In the genomic region with DNA sequence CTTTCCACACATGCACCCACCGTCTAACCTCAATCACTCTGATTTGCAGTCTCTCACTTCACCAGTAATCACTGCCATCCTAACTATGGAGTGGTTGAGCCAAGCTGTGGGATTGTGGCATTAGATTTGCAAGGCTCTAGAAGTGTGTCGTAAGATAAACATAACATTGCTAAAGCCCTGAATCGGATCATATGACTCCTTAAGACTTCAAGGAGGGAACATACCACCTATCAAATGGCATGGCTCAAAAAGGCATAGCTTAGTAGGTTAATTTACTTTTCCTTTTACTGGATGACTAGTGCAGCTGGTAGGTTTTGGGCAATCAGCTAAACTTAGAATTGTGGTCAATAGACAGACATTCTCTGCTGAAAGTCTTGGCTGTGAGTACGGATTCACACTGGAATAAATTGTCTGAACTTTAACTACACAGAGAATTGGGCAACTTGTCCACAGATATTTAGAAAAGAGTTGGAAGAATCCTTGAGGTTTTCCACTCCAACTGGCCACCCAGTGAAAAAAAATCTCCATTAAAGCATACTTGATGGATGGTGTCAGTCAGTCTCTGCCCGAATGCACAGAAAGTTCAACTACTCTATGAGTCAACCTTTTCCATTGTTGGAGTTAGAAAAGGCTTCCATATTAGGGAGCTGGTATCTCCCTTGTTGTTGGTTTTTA, we compare ENCODE assay signal across 9 cellular contexts.
DNase-seq lines count a peak whose midpoint lies in the region; ATAC-seq and TF ChIP-seq lines count a peak whose summit lies in the region.
"Had no signal": no experiment of that assay in that cellular context is flagged by ENCODE, and none has a peak within 500 bp of the region (broad histone marks: within the 10 kb centered on the region; RNA-seq: fewer than 3 reads in every experiment).

No MANE protein-coding gene starts in this region.

- CTCF ChIA-PET in activated CD8-positive, alpha-beta T cell treated with anti-CD3 and anti-CD28 coated beads for 36 hours (lab: Charles Lee), result interaction anchor here (1.6 kb wide), 1 partner anchor 11 kb away, joined by 5 read pairs; no protein-coding TSS in a partner anchor

- H3K36me3 Mint-ChIP-seq in stimulated activated naive CD8-positive, alpha-beta T cell treated with anti-CD3 and anti-CD28 coated beads, Interleukin-15, Interleukin-2, amounts not matched to agents 100 ng/mL and 50 ng/mL, for 24 hours (ENCODE audit: low read depth), result no peaks in the 10 kb centered on the region
- H3K36me3 Mint-ChIP-seq in activated CD8-positive, alpha-beta T cell treated with anti-CD3 and anti-CD28 coated beads for 36 hours (ENCODE audit: low read depth), result no peaks in the 10 kb centered on the region

- H3K27me3 Mint-ChIP-seq in stimulated activated naive CD8-positive, alpha-beta T cell treated with anti-CD3 and anti-CD28 coated beads, Interleukin-15, Interleukin-2, amounts not matched to agents 100 ng/mL and 50 ng/mL, for 24 hours, result no peaks in the 10 kb centered on the region
- H3K27me3 Mint-ChIP-seq in activated CD8-positive, alpha-beta T cell treated with anti-CD3 and anti-CD28 coated beads for 36 hours, result no peaks in the 10 kb centered on the region

- H3K27ac Mint-ChIP-seq in stimulated activated naive CD8-positive, alpha-beta T cell treated with anti-CD3 and anti-CD28 coated beads, Interleukin-15, Interleukin-2, amounts not matched to agents 100 ng/mL and 50 ng/mL, for 24 hours, result peak overlapping the region; percentile 36
- H3K27ac Mint-ChIP-seq in activated CD8-positive, alpha-beta T cell treated with anti-CD3 and anti-CD28 coated beads for 36 hours, result no peak overlapping the region

- no peak for TF ChIP-seq CTCF in fibroblast of pulmonary artery (IDR thresholded peaks at IDR 0.05; ENCODE audit: low read length, missing control alignments)
- TF ChIP-seq CTCF in activated CD8-positive, alpha-beta T cell treated with anti-CD3 and anti-CD28 coated beads for 36 hours (IDR thresholded peaks at IDR 0.05), result no peak

- intact Hi-C loops in activated CD8-positive, alpha-beta T cell treated with anti-CD3 and anti-CD28 coated beads for 36 hours (cut with micrococcal nuclease), result no loop called here

- no peak overlapping the region for H3K4me3 ChIP-seq in fibroblast of pulmonary artery (replicated peaks; ENCODE audit: low read depth, low read length)

- H3K4me1 Mint-ChIP-seq in stimulated activated naive CD8-positive, alpha-beta T cell treated with anti-CD3 and anti-CD28 coated beads, Interleukin-15, Interleukin-2, amounts not matched to agents 100 ng/mL and 50 ng/mL, for 24 hours (ENCODE audit: low read depth), result peaks cover 28% of the 10 kb centered on the region
- peaks cover 16% of the 10 kb centered on the region for H3K4me1 Mint-ChIP-seq in activated CD8-positive, alpha-beta T cell treated with anti-CD3 and anti-CD28 coated beads for 36 hours (ENCODE audit: low read depth)

- H3K4me3 Mint-ChIP-seq in stimulated activated naive CD8-positive, alpha-beta T cell treated with anti-CD3 and anti-CD28 coated beads, Interleukin-15, Interleukin-2, amounts not matched to agents 100 ng/mL and 50 ng/mL, for 24 hours, result no peak overlapping the region
- no peak overlapping the region for H3K4me3 Mint-ChIP-seq in activated CD8-positive, alpha-beta T cell treated with anti-CD3 and anti-CD28 coated beads for 36 hours

- DNase-seq in HCEC 1CT (peak; percentile 94), NOMO-1 treated with DMSO at 0.1 percent for 48 hours (lab: John Stamatoyannopoulos, UW; ENCODE audit: unreplicated experiment) (peak; percentile 71), fibroblast of pulmonary artery (ENCODE audit: low read depth) (peak; percentile 90), erythroblast (lab: John Stamatoyannopoulos, UW) (no peak), NCI-H1694 treated with DMSO at 0.1 percent for 48 hours (lab: John Stamatoyannopoulos, UW) (no peak)
- no peak for DNase-seq in activated CD8-positive, alpha-beta T cell treated with anti-CD3 and anti-CD28 coated beads for 36 hours
- DNase-seq: activated T-cell treated with anti-CD3 and anti-CD28 coated beads, Interleukin-2, amount 50 U/mL, for 48 hours; hypothalamus had no signal

- POLR2A ChIA-PET in activated CD8-positive, alpha-beta T cell treated with anti-CD3 and anti-CD28 coated beads for 36 hours (lab: Charles Lee), result no interaction called here

- H3K9me3 Mint-ChIP-seq in stimulated activated naive CD8-positive, alpha-beta T cell treated with anti-CD3 and anti-CD28 coated beads, Interleukin-15, Interleukin-2, amounts not matched to agents 100 ng/mL and 50 ng/mL, for 24 hours, result no peaks in the 10 kb centered on the region
- peaks cover 3% of the 10 kb centered on the region for H3K9me3 Mint-ChIP-seq in activated CD8-positive, alpha-beta T cell treated with anti-CD3 and anti-CD28 coated beads for 36 hours

- no peak for ATAC-seq in activated CD8-positive, alpha-beta T cell treated with anti-CD3 and anti-CD28 coated beads for 36 hours

- no peak for TF ChIP-seq POLR2A in erythroblast (IDR thresholded peaks at IDR 0.05; ENCODE audit: low read length)

Comparison
In these comparisons a context has a peak if more than half of its experiments do, and no peak if none do; other contexts are left out.
1. DNase-seq: peak in HCEC 1CT (single experiment), NOMO-1 treated with DMSO at 0.1 percent for 48 hours (single experiment) and fibroblast of pulmonary artery (single experiment); none in erythroblast (0 of 2), NCI-H1694 treated with DMSO at 0.1 percent for 48 hours (single experiment) and activated CD8-positive, alpha-beta T cell treated with anti-CD3 and anti-CD28 coated beads for 36 hours (single experiment).